Comparison of ENCODE assay signal across 12 cellular contexts in the genomic region with DNA sequence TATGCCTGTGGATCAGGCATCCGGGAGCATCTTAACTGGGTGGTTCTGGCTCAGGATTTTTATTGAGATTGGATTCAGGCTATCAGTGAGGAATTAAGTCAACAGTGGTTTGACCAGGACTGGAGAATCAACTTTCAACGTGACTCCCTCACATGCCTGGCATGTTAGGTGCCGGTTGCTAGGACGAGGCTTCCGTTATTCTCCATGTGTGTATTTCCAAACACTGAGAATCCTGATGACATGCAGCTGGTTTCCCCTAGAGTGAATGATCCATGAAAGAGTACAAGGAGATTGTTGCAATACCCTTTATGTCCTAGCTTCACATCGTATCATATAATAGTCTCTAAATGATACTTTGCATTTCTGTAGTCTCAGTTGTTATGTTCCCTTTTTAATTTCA.
"Had no signal": no experiment of that assay in that cellular context is flagged by ENCODE, and none has a peak within 500 bp of the region (broad histone marks: within the 10 kb centered on the region; RNA-seq: fewer than 3 reads in every experiment).

No MANE protein-coding gene starts in this region.

- H3K27me3 ChIP-seq: esophagus muscularis mucosa, gastrocnemius medialis, thyroid gland, vagina had no signal

- H3K36me3 ChIP-seq: esophagus muscularis mucosa, gastrocnemius medialis, thyroid gland, vagina had no signal

- H3K4me3 ChIP-seq: esophagus muscularis mucosa, gastrocnemius medialis, thyroid gland, vagina had no signal

- DNase-seq: activated CD4-positive, alpha-beta T cell treated with anti-CD3 and anti-CD28 coated beads for 36 hours; activated CD8-positive, alpha-beta memory T cell treated with anti-CD3 and anti-CD28 coated beads, Interleukin-2, amount 50 U/mL, for 4 hours; activated CD8-positive, alpha-beta T cell treated with anti-CD3 and anti-CD28 coated beads for 36 hours; activated naive CD8-positive, alpha-beta T cell treated with anti-CD3 and anti-CD28 coated beads, Interleukin-2, amount 10 ng/mL, durations not matched to agents 7 days and 5 days; anterior cingulate cortex; gastrocnemius medialis; kidney; retina; T-helper 9 cell; thyroid gland had no signal

- ATAC-seq: activated CD4-positive, alpha-beta T cell treated with anti-CD3 and anti-CD28 coated beads for 36 hours; activated CD8-positive, alpha-beta T cell treated with anti-CD3 and anti-CD28 coated beads for 36 hours; gastrocnemius medialis had no signal
